In genomic region chr14:87992720-87993484, GRCh38 we compare ENCODE assay signal across 9 cellular contexts. TPM values are rescaled to one million over a fixed set of nuclear protein-coding genes. Genes with fewer than 3 reads are reported as not detected.
DNase-seq lines count a peak whose midpoint lies in the region; ATAC-seq, FAIRE-seq and TF ChIP-seq lines count a peak whose summit lies in the region.
"Had no signal": no experiment of that assay in that cellular context is flagged by ENCODE, and none has a peak within 500 bp of the region (broad histone marks: within the 10 kb centered on the region; RNA-seq: fewer than 3 reads in every experiment).

TSS of gene GALC (minus strand) at chr14:87993182. CDS start at chr14:87993164, 18 bp downstream.

- DNase-seq in NT2/D1 (ENCODE audit: low read depth, low spot score): peak; percentile 70
- DNase-seq in activated T-cell treated with anti-CD3 and anti-CD28 coated beads for 4 hours: peak; percentile 86
- DNase-seq in endothelial cell of umbilical vein (ENCODE audit: low read depth, low spot score): peak; percentile 94
- peak; percentile 89 for DNase-seq in middle frontal gyrus (ENCODE audit: extremely low spot score, low spot score)
- peak; percentile 85 to 91 for DNase-seq in stimulated activated CD8-positive, alpha-beta memory T cell treated with anti-CD3 and anti-CD28 coated beads, Interleukin-2, amount 100 ng/mL, for 1 hour (ENCODE audit: low read depth in 2 of 2)

- no peaks in the 10 kb centered on the region for H4K20me1 ChIP-seq in BLaER1 treated with 17β-estradiol and CSF1 and Interleukin-3, amounts not matched to agents 10 nM and 100 nM
- no peaks in the 10 kb centered on the region for H4K20me1 ChIP-seq in endothelial cell of umbilical vein (replicated peaks; ENCODE audit: control insufficient read depth, extremely low read depth, insufficient read depth, low read length)

- peaks cover 0 to 11% (median 0%) of the 10 kb centered on the region in 11 experiments; a peak in 4 of 22 replicates for H3K27me3 ChIP-seq in BLaER1 treated with 17β-estradiol and CSF1 and Interleukin-3, amounts not matched to agents 10 nM and 100 nM
- no peaks in the 10 kb centered on the region for H3K27me3 ChIP-seq in NT2/D1 (ENCODE audit: insufficient read depth, insufficient read length)
- H3K27me3 ChIP-seq in endothelial cell of umbilical vein (ENCODE audit: control insufficient read depth in 2 of 2, insufficient read depth in 2 of 2, low read length in 2 of 2): no peaks in the 10 kb centered on the region

- H3K36me3 ChIP-seq in BLaER1 treated with 17β-estradiol and CSF1 and Interleukin-3, amounts not matched to agents 10 nM and 100 nM: no peaks in the 10 kb centered on the region
- H3K36me3 ChIP-seq in NT2/D1 (ENCODE audit: insufficient read depth, insufficient read length, low read length): no peaks in the 10 kb centered on the region
- H3K36me3 ChIP-seq in endothelial cell of umbilical vein (ENCODE audit: control insufficient read depth in 2 of 2, extremely low read depth in 1 of 2, insufficient read depth in 2 of 2, low read length in 2 of 2): no peaks in the 10 kb centered on the region

- intact Hi-C loops in endothelial cell of umbilical vein (cut with micrococcal nuclease): loop anchor here (1.0 to 5.0 kb wide), 3 partner anchors 394 to 831 kb away; partner anchors contain the start of genes SPATA7, TTC8 and ZC3H14

- POLR2A ChIA-PET in endothelial cell of umbilical vein (lab: Charles Lee): no interaction called here

- TF ChIP-seq POLR2A in endothelial cell of umbilical vein (IDR thresholded peaks at IDR 0.05; ENCODE audit: low read depth, low read length): peak; percentile 76

- peak within 1 kb of the TSS; percentile 60 to 74 (median 68) for H3K4me3 ChIP-seq in BLaER1 treated with 17β-estradiol and CSF1 and Interleukin-3, amounts not matched to agents 10 nM and 100 nM
- H3K4me3 ChIP-seq in NT2/D1 (ENCODE audit: insufficient read length, low read depth): peak within 1 kb of the TSS; percentile 67
- peak within 1 kb of the TSS; percentile 73 to 82 (median 74) for H3K4me3 ChIP-seq in endothelial cell of umbilical vein (replicated peaks in 1 of 3; ENCODE audit: insufficient read depth in 1 of 3, low read depth in 1 of 3, low read length in 3 of 3)

- FAIRE-seq in endothelial cell of umbilical vein (lab: Jason Lieb, UNC): peak; percentile 86
- FAIRE-seq: colon had no signal

- peaks cover 0 to 18% (median 12%) of the 10 kb centered on the region in 11 experiments; a peak in 16 of 22 replicates for H3K9me3 ChIP-seq in BLaER1 treated with 17β-estradiol and CSF1 and Interleukin-3, amounts not matched to agents 10 nM and 100 nM (replicated peaks in 1 of 11)
- no peaks in the 10 kb centered on the region for H3K9me3 ChIP-seq in NT2/D1 (ENCODE audit: insufficient read depth, low read length)
- no peaks in the 10 kb centered on the region for H3K9me3 ChIP-seq in endothelial cell of umbilical vein (replicated peaks; ENCODE audit: control insufficient read depth, insufficient read depth, low read length)

- CTCF ChIA-PET in endothelial cell of umbilical vein (lab: Charles Lee): interaction anchor here (0.8 to 1.7 kb wide), 4 partner anchors 22 to 176 kb away, joined by 3 to 10 read pairs (median 8); no protein-coding TSS in a partner anchor

- H3K4me1 ChIP-seq in BLaER1 treated with 17β-estradiol and CSF1 and Interleukin-3, amounts not matched to agents 10 nM and 100 nM: peaks cover 18 to 55% (median 28%) of the 10 kb centered on the region in 10 experiments; a peak in 19 of 20 replicates
- H3K4me1 ChIP-seq in NT2/D1 (ENCODE audit: insufficient read depth, insufficient read length) (no peaks in the 10 kb centered on the region), endothelial cell of umbilical vein (ENCODE audit: control insufficient read depth, extremely low read depth, insufficient read depth, low read length) (peaks cover 12% of the 10 kb centered on the region)

- dilution Hi-C loops in endothelial cell of umbilical vein (cut with MboI; ENCODE audit: extremely low pct_ligation_motif_present, low sequenced_read_pairs): no loop called here

- H3K9me1 ChIP-seq in endothelial cell of umbilical vein (replicated peaks; ENCODE audit: control insufficient read depth, extremely low read depth, insufficient read depth, low read length): no peaks in the 10 kb centered on the region

- H3K79me2 ChIP-seq in endothelial cell of umbilical vein (ENCODE audit: control insufficient read depth, insufficient read depth, low read length): no peaks in the 10 kb centered on the region

- H2AFZ ChIP-seq in endothelial cell of umbilical vein (ENCODE audit: low read depth, low read length): peak within 1 kb of the TSS; percentile 98

- BruUV-seq in endothelial cell of umbilical vein (replicated peaks; lab: Mats Ljungman, UMichigan): TSS peak; percentile 94

- peak within 1 kb of the TSS; percentile 72 to 95 (median 85) for H3K9ac ChIP-seq in BLaER1 treated with 17β-estradiol and CSF1 and Interleukin-3, amounts not matched to agents 10 nM and 100 nM
- H3K9ac ChIP-seq in NT2/D1 (ENCODE audit: insufficient read length, low read depth) (peak within 1 kb of the TSS; percentile 86), endothelial cell of umbilical vein (replicated peaks; ENCODE audit: extremely low read depth, insufficient read depth, low read length) (peak within 1 kb of the TSS; percentile 46)

- ATAC-seq in GM19328 (IDR thresholded peaks at IDR 0.05; ENCODE audit: unreplicated experiment) (peak; percentile 86), HG03558 (IDR thresholded peaks at IDR 0.05; ENCODE audit: extremely low read depth, unreplicated experiment) (peak; percentile 54)

- peak within 1 kb of the TSS; percentile 70 to 95 (median 84) for H3K4me2 ChIP-seq in BLaER1 treated with 17β-estradiol and CSF1 and Interleukin-3, amounts not matched to agents 10 nM and 100 nM
- peak within 1 kb of the TSS; percentile 85 for H3K4me2 ChIP-seq in endothelial cell of umbilical vein (ENCODE audit: insufficient read depth, low read length)

- peak within 1 kb of the TSS; percentile 72 to 93 (median 87) for H3K27ac ChIP-seq in BLaER1 treated with 17β-estradiol and CSF1 and Interleukin-3, amounts not matched to agents 10 nM and 100 nM
- peak within 1 kb of the TSS; percentile 58 for H3K27ac ChIP-seq in endothelial cell of umbilical vein (ENCODE audit: insufficient read depth, low read depth, low read length)

- no peak for TF ChIP-seq CTCF in endothelial cell of umbilical vein (IDR thresholded peaks at IDR 0.05; ENCODE audit: extremely low read depth in 1 of 2, insufficient read depth in 1 of 2, low read depth in 1 of 2, low read length in 2 of 2)

TF ChIP-seq in endothelial cell of umbilical vein, 7 proteins besides CTCF, POLR2A, EP300 and RAD21:
- TF ChIP-seq GATA2 (IDR thresholded peaks at IDR 0.05; ENCODE audit: insufficient read depth, insufficient read length, low read depth, low read length) (no peak), FOS (IDR thresholded peaks at IDR 0.05; ENCODE audit: borderline replicate concordance, insufficient read depth, low read length) (no peak), POLR2AphosphoS5 (IDR thresholded peaks at IDR 0.05; ENCODE audit: insufficient read depth, low read depth, low read length) (peak; percentile 72), MAX (IDR thresholded peaks at IDR 0.05; ENCODE audit: insufficient read depth, insufficient read length) (peak; percentile 47)

RNA-seq across cellular contexts. Expression of gene GALC, which starts in this region (rescaled TPM):
- 14.2 and 15.0 TPM in 2 replicates for total RNA-seq in endothelial cell of umbilical vein
- polyA plus RNA-seq in endothelial cell of umbilical vein: 11.3 and 12.4 TPM in 2 replicates
- polyA plus RNA-seq in endothelial cell of umbilical vein (2011; cell fraction: cytosol; rRNA removed): 7.5 and 9.2 TPM in 2 replicates
- 8.6 and 10.6 TPM in 2 replicates for polyA plus RNA-seq in endothelial cell of umbilical vein (2011; cell fraction: nucleus; rRNA removed)
- polyA plus RNA-seq in endothelial cell of umbilical vein (2012): 16.3 and 17.6 TPM in 2 replicates
- polyA minus RNA-seq in endothelial cell of umbilical vein: 15.1 and 19.1 TPM in 2 replicates
- not detected for polyA minus RNA-seq in endothelial cell of umbilical vein (2011; cell fraction: cytosol; rRNA and poly(A)+ RNA removed)
- 8.3 and 13.9 TPM in 2 replicates for polyA minus RNA-seq in endothelial cell of umbilical vein (2011; cell fraction: nucleus; rRNA and poly(A)+ RNA removed)

Comparison
In these comparisons a context has a peak if more than half of its experiments do, and no peak if none do; other contexts are left out.
1. Peak in every context shown above with its lines: DNase-seq, ATAC-seq, H3K4me3 ChIP-seq and H3K27ac ChIP-seq.